Comparison of ENCODE assay signal across 1 cellular context in the genomic region with DNA sequence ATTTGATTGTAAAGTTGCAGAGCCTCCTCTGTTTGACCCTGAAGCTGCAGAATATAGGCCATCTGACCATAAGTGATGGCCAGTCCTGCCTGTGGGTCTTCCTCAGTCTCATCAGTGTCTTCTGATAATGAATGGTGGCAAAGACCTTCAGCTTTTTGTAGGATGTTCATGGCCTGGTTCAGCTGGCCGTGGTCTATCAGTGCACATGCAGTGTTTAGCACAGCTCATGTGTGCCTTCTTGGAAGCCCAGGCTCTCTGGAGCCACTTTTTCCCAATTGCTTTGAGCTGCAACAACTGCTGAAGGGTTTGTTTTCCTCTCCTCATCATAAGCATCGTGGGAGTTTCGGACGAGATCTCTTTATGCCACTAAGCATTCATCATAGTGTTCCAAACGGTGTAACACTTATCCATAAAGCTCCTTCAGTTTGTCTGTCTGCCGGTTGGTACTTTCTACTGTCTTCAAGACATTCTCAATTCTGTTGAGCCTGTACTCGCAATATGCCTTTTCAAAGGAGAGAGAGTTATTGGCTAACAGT.
TF ChIP-seq lines count a peak whose summit lies in the region.

No MANE protein-coding gene starts in this region.

TF ChIP-seq in K562, 482 proteins besides CTCF, POLR2A, EP300 and RAD21 (continued from another document):
- TF ChIP-seq, protein P1, sequence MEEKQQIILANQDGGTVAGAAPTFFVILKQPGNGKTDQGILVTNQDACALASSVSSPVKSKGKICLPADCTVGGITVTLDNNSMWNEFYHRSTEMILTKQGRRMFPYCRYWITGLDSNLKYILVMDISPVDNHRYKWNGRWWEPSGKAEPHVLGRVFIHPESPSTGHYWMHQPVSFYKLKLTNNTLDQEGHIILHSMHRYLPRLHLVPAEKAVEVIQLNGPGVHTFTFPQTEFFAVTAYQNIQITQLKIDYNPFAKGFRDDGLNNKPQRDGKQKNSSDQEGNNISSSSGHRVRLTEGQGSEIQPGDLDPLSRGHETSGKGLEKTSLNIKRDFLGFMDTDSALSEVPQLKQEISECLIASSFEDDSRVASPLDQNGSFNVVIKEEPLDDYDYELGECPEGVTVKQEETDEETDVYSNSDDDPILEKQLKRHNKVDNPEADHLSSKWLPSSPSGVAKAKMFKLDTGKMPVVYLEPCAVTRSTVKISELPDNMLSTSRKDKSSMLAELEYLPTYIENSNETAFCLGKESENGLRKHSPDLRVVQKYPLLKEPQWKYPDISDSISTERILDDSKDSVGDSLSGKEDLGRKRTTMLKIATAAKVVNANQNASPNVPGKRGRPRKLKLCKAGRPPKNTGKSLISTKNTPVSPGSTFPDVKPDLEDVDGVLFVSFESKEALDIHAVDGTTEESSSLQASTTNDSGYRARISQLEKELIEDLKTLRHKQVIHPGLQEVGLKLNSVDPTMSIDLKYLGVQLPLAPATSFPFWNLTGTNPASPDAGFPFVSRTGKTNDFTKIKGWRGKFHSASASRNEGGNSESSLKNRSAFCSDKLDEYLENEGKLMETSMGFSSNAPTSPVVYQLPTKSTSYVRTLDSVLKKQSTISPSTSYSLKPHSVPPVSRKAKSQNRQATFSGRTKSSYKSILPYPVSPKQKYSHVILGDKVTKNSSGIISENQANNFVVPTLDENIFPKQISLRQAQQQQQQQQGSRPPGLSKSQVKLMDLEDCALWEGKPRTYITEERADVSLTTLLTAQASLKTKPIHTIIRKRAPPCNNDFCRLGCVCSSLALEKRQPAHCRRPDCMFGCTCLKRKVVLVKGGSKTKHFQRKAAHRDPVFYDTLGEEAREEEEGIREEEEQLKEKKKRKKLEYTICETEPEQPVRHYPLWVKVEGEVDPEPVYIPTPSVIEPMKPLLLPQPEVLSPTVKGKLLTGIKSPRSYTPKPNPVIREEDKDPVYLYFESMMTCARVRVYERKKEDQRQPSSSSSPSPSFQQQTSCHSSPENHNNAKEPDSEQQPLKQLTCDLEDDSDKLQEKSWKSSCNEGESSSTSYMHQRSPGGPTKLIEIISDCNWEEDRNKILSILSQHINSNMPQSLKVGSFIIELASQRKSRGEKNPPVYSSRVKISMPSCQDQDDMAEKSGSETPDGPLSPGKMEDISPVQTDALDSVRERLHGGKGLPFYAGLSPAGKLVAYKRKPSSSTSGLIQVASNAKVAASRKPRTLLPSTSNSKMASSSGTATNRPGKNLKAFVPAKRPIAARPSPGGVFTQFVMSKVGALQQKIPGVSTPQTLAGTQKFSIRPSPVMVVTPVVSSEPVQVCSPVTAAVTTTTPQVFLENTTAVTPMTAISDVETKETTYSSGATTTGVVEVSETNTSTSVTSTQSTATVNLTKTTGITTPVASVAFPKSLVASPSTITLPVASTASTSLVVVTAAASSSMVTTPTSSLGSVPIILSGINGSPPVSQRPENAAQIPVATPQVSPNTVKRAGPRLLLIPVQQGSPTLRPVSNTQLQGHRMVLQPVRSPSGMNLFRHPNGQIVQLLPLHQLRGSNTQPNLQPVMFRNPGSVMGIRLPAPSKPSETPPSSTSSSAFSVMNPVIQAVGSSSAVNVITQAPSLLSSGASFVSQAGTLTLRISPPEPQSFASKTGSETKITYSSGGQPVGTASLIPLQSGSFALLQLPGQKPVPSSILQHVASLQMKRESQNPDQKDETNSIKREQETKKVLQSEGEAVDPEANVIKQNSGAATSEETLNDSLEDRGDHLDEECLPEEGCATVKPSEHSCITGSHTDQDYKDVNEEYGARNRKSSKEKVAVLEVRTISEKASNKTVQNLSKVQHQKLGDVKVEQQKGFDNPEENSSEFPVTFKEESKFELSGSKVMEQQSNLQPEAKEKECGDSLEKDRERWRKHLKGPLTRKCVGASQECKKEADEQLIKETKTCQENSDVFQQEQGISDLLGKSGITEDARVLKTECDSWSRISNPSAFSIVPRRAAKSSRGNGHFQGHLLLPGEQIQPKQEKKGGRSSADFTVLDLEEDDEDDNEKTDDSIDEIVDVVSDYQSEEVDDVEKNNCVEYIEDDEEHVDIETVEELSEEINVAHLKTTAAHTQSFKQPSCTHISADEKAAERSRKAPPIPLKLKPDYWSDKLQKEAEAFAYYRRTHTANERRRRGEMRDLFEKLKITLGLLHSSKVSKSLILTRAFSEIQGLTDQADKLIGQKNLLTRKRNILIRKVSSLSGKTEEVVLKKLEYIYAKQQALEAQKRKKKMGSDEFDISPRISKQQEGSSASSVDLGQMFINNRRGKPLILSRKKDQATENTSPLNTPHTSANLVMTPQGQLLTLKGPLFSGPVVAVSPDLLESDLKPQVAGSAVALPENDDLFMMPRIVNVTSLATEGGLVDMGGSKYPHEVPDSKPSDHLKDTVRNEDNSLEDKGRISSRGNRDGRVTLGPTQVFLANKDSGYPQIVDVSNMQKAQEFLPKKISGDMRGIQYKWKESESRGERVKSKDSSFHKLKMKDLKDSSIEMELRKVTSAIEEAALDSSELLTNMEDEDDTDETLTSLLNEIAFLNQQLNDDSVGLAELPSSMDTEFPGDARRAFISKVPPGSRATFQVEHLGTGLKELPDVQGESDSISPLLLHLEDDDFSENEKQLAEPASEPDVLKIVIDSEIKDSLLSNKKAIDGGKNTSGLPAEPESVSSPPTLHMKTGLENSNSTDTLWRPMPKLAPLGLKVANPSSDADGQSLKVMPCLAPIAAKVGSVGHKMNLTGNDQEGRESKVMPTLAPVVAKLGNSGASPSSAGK (IDR thresholded peaks at IDR 0.05) = peak; percentile 23
- TF ChIP-seq MTA1 (IDR thresholded peaks at IDR 0.05; ENCODE audit: borderline replicate concordance) (0 out of 2 replicates have a peak, but pooled peaks have one; percentile 41), L3MBTL2 (IDR thresholded peaks at IDR 0.05) (0 out of 2 replicates have a peak, but pooled peaks have one; percentile 48), ZNF584 (CRISPR knock-in tag; IDR thresholded peaks at IDR 0.05; ENCODE audit: low read depth) (0 out of 2 replicates have a peak, but pooled peaks have one; percentile 46)
- TF ChIP-seq, protein P2, sequence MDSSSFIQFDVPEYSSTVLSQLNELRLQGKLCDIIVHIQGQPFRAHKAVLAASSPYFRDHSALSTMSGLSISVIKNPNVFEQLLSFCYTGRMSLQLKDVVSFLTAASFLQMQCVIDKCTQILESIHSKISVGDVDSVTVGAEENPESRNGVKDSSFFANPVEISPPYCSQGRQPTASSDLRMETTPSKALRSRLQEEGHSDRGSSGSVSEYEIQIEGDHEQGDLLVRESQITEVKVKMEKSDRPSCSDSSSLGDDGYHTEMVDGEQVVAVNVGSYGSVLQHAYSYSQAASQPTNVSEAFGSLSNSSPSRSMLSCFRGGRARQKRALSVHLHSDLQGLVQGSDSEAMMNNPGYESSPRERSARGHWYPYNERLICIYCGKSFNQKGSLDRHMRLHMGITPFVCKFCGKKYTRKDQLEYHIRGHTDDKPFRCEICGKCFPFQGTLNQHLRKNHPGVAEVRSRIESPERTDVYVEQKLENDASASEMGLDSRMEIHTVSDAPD (CRISPR knock-in tag; IDR thresholded peaks at IDR 0.05) = no peak
- TF ChIP-seq, protein P3, sequence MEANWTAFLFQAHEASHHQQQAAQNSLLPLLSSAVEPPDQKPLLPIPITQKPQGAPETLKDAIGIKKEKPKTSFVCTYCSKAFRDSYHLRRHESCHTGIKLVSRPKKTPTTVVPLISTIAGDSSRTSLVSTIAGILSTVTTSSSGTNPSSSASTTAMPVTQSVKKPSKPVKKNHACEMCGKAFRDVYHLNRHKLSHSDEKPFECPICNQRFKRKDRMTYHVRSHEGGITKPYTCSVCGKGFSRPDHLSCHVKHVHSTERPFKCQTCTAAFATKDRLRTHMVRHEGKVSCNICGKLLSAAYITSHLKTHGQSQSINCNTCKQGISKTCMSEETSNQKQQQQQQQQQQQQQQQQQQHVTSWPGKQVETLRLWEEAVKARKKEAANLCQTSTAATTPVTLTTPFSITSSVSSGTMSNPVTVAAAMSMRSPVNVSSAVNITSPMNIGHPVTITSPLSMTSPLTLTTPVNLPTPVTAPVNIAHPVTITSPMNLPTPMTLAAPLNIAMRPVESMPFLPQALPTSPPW (CRISPR knock-in tag; IDR thresholded peaks at IDR 0.05) = no peak
